11 cellular contexts compared by ENCODE assay signal in the genomic region with DNA sequence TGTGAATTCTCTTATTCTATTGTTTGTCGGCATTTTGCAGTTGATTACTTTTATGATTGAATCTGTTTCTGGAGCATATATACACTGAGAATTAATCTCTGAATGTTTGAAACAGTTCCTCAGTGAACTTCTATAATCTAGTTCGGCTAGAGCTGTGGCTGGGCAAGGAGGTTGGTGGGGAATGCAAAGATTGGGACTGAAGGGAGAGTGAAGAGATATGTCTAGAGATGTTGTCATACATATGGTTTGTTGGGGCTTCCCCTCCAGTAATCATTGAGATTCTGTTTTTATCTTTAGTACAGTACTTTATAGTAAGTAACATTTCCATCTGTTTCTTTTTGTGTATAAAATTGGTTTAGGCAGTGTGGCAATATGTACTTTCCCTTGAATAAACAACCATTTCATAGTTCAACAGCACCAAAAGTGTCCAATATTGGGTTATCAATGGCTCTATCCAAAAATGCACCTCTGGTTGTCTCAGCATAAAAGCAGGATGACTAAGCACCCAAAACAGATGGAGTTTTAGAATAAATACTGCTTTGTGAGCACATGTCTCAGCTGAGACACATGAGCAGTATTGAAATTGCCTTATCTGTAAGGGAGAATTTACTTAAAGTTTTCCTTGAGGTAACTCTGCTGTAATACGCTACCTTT. TPM values are rescaled to one million over a fixed set of nuclear protein-coding genes. Genes with fewer than 3 reads are reported as not detected.
A peak's percentile ranks its signal among the peaks of the same experiment; 100 is the strongest.
DNase-seq lines count a peak whose midpoint lies in the region; TF ChIP-seq lines count a peak whose summit lies in the region.
"Had no signal": no experiment of that assay in that cellular context is flagged by ENCODE, and none has a peak within 500 bp of the region (broad histone marks: within the 10 kb centered on the region; RNA-seq: fewer than 3 reads in every experiment).

No MANE protein-coding gene starts in this region.

- H3K36me3 Mint-ChIP-seq in activated naive CD8-positive, alpha-beta T cell treated with anti-CD3 and anti-CD28 coated beads for 36 hours: peaks cover 56% of the 10 kb centered on the region

- in situ Hi-C loops in GM13977 (cut with MboI; ENCODE audit: low pct_unique_long_range_greater_than_20kb, low sequenced_read_pairs, unreplicated experiment): no loop called here

- no peaks in the 10 kb centered on the region for H3K9me3 Mint-ChIP-seq in activated naive CD8-positive, alpha-beta T cell treated with anti-CD3 and anti-CD28 coated beads for 36 hours

- H3K27ac Mint-ChIP-seq in activated naive CD8-positive, alpha-beta T cell treated with anti-CD3 and anti-CD28 coated beads for 36 hours: peak overlapping the region; percentile 36

- H3K27me3 Mint-ChIP-seq in activated naive CD8-positive, alpha-beta T cell treated with anti-CD3 and anti-CD28 coated beads for 36 hours: no peaks in the 10 kb centered on the region

- no peak for TF ChIP-seq CTCF in GM13977 (IDR thresholded peaks at IDR 0.05; ENCODE audit: extremely low read depth, insufficient read depth, missing control alignments)

- peak; percentile 16 for DNase-seq in A172 (ENCODE audit: low spot score)
- peak; percentile 13 for DNase-seq in GM13977 (ENCODE audit: low spot score)
- no peak for DNase-seq in activated naive CD8-positive, alpha-beta T cell treated with anti-CD3 and anti-CD28 coated beads for 36 hours
- DNase-seq in inferior parietal cortex (ENCODE audit: extremely low spot score): peak; percentile 44
- DNase-seq in NOMO-1 treated with dmso at 0.1 percent for 144 hours (lab: John Stamatoyannopoulos, UW; ENCODE audit: unreplicated experiment): no peak
- DNase-seq in cerebellum (ENCODE audit: low spot score): no peak
- no peak for DNase-seq in SW 1271 (lab: John Stamatoyannopoulos, UW)
- DNase-seq in HPDE6-E6E7 (ENCODE audit: extremely low spot score): no peak
- DNase-seq: activated CD4-positive, alpha-beta T cell treated with anti-CD3 and anti-CD28 coated beads for 1 hour; kidney glomerular epithelial cell; NCI-H524 had no signal

- H3K4me1 Mint-ChIP-seq in activated naive CD8-positive, alpha-beta T cell treated with anti-CD3 and anti-CD28 coated beads for 36 hours: peaks cover 68% of the 10 kb centered on the region

- no peak overlapping the region for H3K4me3 Mint-ChIP-seq in activated naive CD8-positive, alpha-beta T cell treated with anti-CD3 and anti-CD28 coated beads for 36 hours

RNA-seq across cellular contexts. Expression of a gene that starts 36.7 kb away (rescaled TPM):
- total RNA-seq in A172 (2014; rRNA removed; shearing (Covaris generic)): 65.1 and 66.9 TPM in 2 replicates
- total RNA-seq in activated naive CD8-positive, alpha-beta T cell treated with anti-CD3 and anti-CD28 coated beads for 36 hours: 100 to 1,000 TPM; 123 to 126 TPM
- total RNA-seq in cerebellum: 130 TPM

Comparison
In these comparisons a context has a peak if more than half of its experiments do, and no peak if none do; other contexts are left out.
1. DNase-seq: peak in A172 (single experiment), GM13977 (single experiment) and inferior parietal cortex (single experiment); none in activated naive CD8-positive, alpha-beta T cell treated with anti-CD3 and anti-CD28 coated beads for 36 hours (single experiment), NOMO-1 treated with dmso at 0.1 percent for 144 hours (single experiment), cerebellum (single experiment), SW 1271 (0 of 2) and HPDE6-E6E7 (single experiment).